ENCODE assay signal across 1 cellular context in the genomic region with DNA sequence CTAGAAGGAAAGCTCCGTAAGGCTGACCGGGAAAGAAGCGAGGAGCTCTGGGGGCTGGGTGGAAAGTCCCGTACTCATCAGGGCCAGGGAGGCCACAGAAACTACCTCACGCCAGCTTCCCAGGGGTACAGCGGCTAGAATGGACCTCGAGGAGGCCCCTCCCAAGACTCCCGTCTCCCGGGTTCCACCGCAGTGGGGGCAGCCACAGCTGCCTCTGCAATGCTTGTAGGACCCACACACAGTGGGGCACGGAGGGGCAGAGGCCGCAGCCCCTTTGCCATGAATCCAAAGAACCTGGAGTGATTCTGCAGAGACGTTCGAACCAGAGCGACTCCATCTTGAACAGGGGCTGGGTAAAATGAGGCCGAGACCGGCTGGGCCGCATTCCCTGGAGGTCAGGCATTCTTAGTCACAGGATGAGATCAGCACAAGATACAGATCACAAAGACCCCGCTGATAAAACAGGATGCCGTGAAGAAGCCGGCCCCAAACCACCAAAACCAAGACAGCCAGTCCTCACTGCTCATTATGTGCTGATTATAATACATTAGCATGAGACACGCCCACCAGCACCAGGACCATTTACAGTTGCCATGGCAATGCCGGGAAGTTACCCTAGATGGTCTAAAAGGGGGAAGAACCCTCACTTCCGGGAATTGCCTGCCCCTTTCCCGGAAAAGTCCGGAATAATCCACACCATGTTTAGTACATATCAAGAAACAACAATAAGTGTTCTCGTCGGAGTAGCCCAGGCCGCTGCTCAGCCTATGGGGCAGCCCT.
TF ChIP-seq lines count a peak whose summit lies in the region.

No MANE protein-coding gene starts in this region.

TF ChIP-seq in K562, 482 proteins besides CTCF, POLR2A, EP300 and RAD21 (continues in another document):
- TF ChIP-seq BACH1 (tag; IDR thresholded peaks at IDR 0.05) (peak; percentile 84; the same call in 1 of the 2 replicates), ZNF592 (IDR thresholded peaks at IDR 0.05) (peak; percentile 98), HNRNPUL1 (IDR thresholded peaks at IDR 0.05; ENCODE audit: low read length) (no peak), ZNF134 (CRISPR knock-in tag; conservative IDR thresholded peaks at IDR 0.05) (peak; percentile 50; the same call in 1 of the 2 replicates), ZNF561 (CRISPR knock-in tag; conservative IDR thresholded peaks at IDR 0.05) (no peak; the same call in 1 of the 2 replicates), ETV1 (tag; conservative IDR thresholded peaks at IDR 0.05; ENCODE audit: low read depth) (peak; percentile 60; the same call in 1 of the 2 replicates), ZNF263 (CRISPR knock-in tag; IDR thresholded peaks at IDR 0.05; ENCODE audit: borderline replicate concordance) (no peak), KLF10 (CRISPR knock-in tag; IDR thresholded peaks at IDR 0.05) (no peak), ELF2 (CRISPR knock-in tag; IDR thresholded peaks at IDR 0.05) (peak; percentile 51; the same call in 1 of the 2 replicates), SRF (CRISPR knock-in tag; IDR thresholded peaks at IDR 0.05) (peak in 1 of 2 experiments; percentile 89; a peak in 2 of 4 replicates), HSF4 (CRISPR knock-in tag; IDR thresholded peaks at IDR 0.05; ENCODE audit: borderline replicate concordance) (peak; percentile 44; the same call in 1 of the 2 replicates), SMAD4 (CRISPR knock-in tag; conservative IDR thresholded peaks at IDR 0.05) (peak; percentile 88), CTBP1 (IDR thresholded peaks at IDR 0.05; ENCODE audit: borderline replicate concordance) (0 out of 2 replicates have a peak, but pooled peaks have one; percentile 15), ZNF584 (CRISPR knock-in tag; IDR thresholded peaks at IDR 0.05; ENCODE audit: low read depth) (peak; percentile 74; the same call in 1 of the 2 replicates), NR4A1 (CRISPR knock-in tag; IDR thresholded peaks at IDR 0.05) (no peak; the same call in 1 of the 2 replicates), NR4A1 (tag; IDR thresholded peaks at IDR 0.05) (peak; percentile 97), ZNF175 (CRISPR knock-in tag; IDR thresholded peaks at IDR 0.05; ENCODE audit: low read depth) (peak; percentile 89), ZNF354B (CRISPR knock-in tag; IDR thresholded peaks at IDR 0.05) (0 out of 2 replicates have a peak, but pooled peaks have one; percentile 76), BCL6 (CRISPR knock-in tag; IDR thresholded peaks at IDR 0.05) (peak; percentile 73), ZNF324 (CRISPR knock-in tag; IDR thresholded peaks at IDR 0.05) (0 out of 2 replicates have a peak, but pooled peaks have one; percentile 60), PREB (CRISPR knock-in tag; IDR thresholded peaks at IDR 0.05) (no peak), ZNF41 (CRISPR knock-in tag; conservative IDR thresholded peaks at IDR 0.05) (peak; percentile 85), CREB5 (CRISPR knock-in tag; IDR thresholded peaks at IDR 0.05) (no peak), ZNF583 (CRISPR knock-in tag; IDR thresholded peaks at IDR 0.05) (peak; percentile 97), CXXC5 (CRISPR knock-in tag; IDR thresholded peaks at IDR 0.05) (peak; percentile 69), DPF2 (IDR thresholded peaks at IDR 0.05) (no peak), RBM39 (optimal IDR thresholded peaks at IDR 0.05; ENCODE audit: low read depth, low read length) (no peak), NR2C1 (IDR thresholded peaks at IDR 0.05) (no peak), NR2C1 (tag; IDR thresholded peaks at IDR 0.05) (peak; percentile 87), ZNF239 (CRISPR knock-in tag; IDR thresholded peaks at IDR 0.05) (peak; percentile 50), ZNF696 (CRISPR knock-in tag; conservative IDR thresholded peaks at IDR 0.05) (no peak), CBX8 (IDR thresholded peaks at IDR 0.05; ENCODE audit: borderline replicate concordance, extremely low read depth, low read depth, low read length, poor library complexity, severe bottlenecking) (no peak), ZNF197 (CRISPR knock-in tag; IDR thresholded peaks at IDR 0.05; ENCODE audit: low read depth) (0 out of 2 replicates have a peak, but pooled peaks have one; percentile 73), RNF2 (IDR thresholded peaks at IDR 0.05) (no peak), DEAF1 (CRISPR knock-in tag; IDR thresholded peaks at IDR 0.05) (no peak), NFXL1 (CRISPR knock-in tag; IDR thresholded peaks at IDR 0.05) (0 out of 2 replicates have a peak, but pooled peaks have one; percentile 47), LCOR (CRISPR knock-in tag; IDR thresholded peaks at IDR 0.05) (no peak), RFX5 (IDR thresholded peaks at IDR 0.05; ENCODE audit: low read depth, low read length) (no peak), MECOM (CRISPR knock-in tag; IDR thresholded peaks at IDR 0.05) (no peak), ZNF12 (CRISPR knock-in tag; IDR thresholded peaks at IDR 0.05) (no peak), NFIX (CRISPR knock-in tag; IDR thresholded peaks at IDR 0.05; ENCODE audit: low read depth) (no peak), IRF9 (tag; IDR thresholded peaks at IDR 0.05) (peak; percentile 71), KLF6 (CRISPR knock-in tag; IDR thresholded peaks at IDR 0.05; ENCODE audit: borderline replicate concordance) (peak; percentile 92; the same call in 1 of the 2 replicates), SP2 (IDR thresholded peaks at IDR 0.05; ENCODE audit: extremely low read depth, low read depth, low read length, poor library complexity, severe bottlenecking) (no peak)
- TF ChIP-seq, protein P1, sequence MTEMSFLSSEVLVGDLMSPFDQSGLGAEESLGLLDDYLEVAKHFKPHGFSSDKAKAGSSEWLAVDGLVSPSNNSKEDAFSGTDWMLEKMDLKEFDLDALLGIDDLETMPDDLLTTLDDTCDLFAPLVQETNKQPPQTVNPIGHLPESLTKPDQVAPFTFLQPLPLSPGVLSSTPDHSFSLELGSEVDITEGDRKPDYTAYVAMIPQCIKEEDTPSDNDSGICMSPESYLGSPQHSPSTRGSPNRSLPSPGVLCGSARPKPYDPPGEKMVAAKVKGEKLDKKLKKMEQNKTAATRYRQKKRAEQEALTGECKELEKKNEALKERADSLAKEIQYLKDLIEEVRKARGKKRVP (CRISPR knock-in tag; IDR thresholded peaks at IDR 0.05): peak; percentile 6; the same call in 1 of the 2 replicates
- TF ChIP-seq, protein P2, sequence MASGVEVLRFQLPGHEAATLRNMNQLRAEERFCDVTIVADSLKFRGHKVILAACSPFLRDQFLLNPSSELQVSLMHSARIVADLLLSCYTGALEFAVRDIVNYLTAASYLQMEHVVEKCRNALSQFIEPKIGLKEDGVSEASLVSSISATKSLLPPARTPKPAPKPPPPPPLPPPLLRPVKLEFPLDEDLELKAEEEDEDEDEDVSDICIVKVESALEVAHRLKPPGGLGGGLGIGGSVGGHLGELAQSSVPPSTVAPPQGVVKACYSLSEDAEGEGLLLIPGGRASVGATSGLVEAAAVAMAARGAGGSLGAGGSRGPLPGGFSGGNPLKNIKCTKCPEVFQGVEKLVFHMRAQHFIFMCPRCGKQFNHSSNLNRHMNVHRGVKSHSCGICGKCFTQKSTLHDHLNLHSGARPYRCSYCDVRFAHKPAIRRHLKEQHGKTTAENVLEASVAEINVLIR (CRISPR knock-in tag; IDR thresholded peaks at IDR 0.05): peak; percentile 74
- TF ChIP-seq, protein P3, sequence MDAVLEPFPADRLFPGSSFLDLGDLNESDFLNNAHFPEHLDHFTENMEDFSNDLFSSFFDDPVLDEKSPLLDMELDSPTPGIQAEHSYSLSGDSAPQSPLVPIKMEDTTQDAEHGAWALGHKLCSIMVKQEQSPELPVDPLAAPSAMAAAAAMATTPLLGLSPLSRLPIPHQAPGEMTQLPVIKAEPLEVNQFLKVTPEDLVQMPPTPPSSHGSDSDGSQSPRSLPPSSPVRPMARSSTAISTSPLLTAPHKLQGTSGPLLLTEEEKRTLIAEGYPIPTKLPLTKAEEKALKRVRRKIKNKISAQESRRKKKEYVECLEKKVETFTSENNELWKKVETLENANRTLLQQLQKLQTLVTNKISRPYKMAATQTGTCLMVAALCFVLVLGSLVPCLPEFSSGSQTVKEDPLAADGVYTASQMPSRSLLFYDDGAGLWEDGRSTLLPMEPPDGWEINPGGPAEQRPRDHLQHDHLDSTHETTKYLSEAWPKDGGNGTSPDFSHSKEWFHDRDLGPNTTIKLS (IDR thresholded peaks at IDR 0.05; ENCODE audit: borderline replicate concordance, low read depth): no peak
- TF ChIP-seq, protein P4, sequence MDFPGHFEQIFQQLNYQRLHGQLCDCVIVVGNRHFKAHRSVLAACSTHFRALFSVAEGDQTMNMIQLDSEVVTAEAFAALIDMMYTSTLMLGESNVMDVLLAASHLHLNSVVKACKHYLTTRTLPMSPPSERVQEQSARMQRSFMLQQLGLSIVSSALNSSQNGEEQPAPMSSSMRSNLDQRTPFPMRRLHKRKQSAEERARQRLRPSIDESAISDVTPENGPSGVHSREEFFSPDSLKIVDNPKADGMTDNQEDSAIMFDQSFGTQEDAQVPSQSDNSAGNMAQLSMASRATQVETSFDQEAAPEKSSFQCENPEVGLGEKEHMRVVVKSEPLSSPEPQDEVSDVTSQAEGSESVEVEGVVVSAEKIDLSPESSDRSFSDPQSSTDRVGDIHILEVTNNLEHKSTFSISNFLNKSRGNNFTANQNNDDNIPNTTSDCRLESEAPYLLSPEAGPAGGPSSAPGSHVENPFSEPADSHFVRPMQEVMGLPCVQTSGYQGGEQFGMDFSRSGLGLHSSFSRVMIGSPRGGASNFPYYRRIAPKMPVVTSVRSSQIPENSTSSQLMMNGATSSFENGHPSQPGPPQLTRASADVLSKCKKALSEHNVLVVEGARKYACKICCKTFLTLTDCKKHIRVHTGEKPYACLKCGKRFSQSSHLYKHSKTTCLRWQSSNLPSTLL (IDR thresholded peaks at IDR 0.05): no peak
